Comparison of ENCODE assay signal across 15 cellular contexts in the genomic region with DNA sequence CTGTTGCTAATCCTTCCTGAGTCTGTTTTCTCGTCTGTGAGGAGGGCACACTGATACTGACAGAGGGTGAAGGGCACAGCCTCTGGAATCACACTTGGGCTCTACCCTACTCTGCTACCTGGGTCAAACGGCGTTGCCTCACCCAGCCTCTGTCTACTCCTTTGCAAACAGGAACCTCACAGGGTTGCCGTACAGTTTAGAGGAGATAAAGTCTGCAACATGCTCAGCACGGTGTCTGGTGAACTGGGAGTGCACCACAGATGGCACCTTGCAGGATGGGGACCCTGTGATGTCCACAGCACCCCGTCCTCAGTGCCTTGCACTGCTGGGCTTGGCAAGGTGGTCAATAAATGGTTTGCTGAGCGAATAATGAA. TPM values are rescaled to one million over a fixed set of nuclear protein-coding genes. Genes with fewer than 3 reads are reported as not detected.
DNase-seq lines count a peak whose midpoint lies in the region; ATAC-seq and TF ChIP-seq lines count a peak whose summit lies in the region.
"Had no signal": no experiment of that assay in that cellular context is flagged by ENCODE, and none has a peak within 500 bp of the region (broad histone marks: within the 10 kb centered on the region; RNA-seq: fewer than 3 reads in every experiment).

No MANE protein-coding gene starts in this region.

- peaks cover 93% of the 10 kb centered on the region for H3K4me1 ChIP-seq in BLaER1
- peaks cover 72% of the 10 kb centered on the region for H3K4me1 ChIP-seq in Karpas-422 (ENCODE audit: low read length)
- H3K4me1 ChIP-seq in adrenal gland (replicated peaks in 1 of 2): peaks cover 11 to 27% of the 10 kb centered on the region in 2 donors
- peaks cover 2% of the 10 kb centered on the region for H3K4me1 ChIP-seq in iPS-15b (ENCODE audit: control insufficient read depth, insufficient read depth, low read length)
- H3K4me1 ChIP-seq: ascending aorta, SJCRH30 had no signal

- 57 to 67% (median 61%) methylated on average over 5 to 7 of the region's 7 CpGs for WGBS in adrenal gland, 4 donors

- H3K36me3 ChIP-seq in BLaER1 (no peaks in the 10 kb centered on the region), Karpas-422 (ENCODE audit: insufficient read depth, low read length) (no peaks in the 10 kb centered on the region; the same call in 1 of the 2 replicates), adrenal gland (replicated peaks in 1 of 2) (no peaks in the 10 kb centered on the region), iPS-15b (ENCODE audit: control insufficient read depth, insufficient read depth, low read length) (no peaks in the 10 kb centered on the region)
- H3K36me3 ChIP-seq: ascending aorta, MG63, SJCRH30 had no signal

- in situ Hi-C loops in KBM-7 (cut with MboI; ENCODE audit: low pct_unique_long_range_greater_than_20kb, low sequenced_read_pairs): no loop called here

- DNase-seq in Karpas-422 (no peak), adrenal gland (no peak), KBM-7 (no peak), Ammon's horn (ENCODE audit: low spot score) (no peak)
- no peak for DNase-seq in activated T-cell treated with anti-CD3 and anti-CD28 coated beads, Interleukin-2, amount 50 U/mL, for 1 hour
- DNase-seq: CD8-positive, alpha-beta T cell; MG63; NCI-H1930; SJCRH30; stomach had no signal

- TF ChIP-seq POLR2A in adrenal gland (IDR thresholded peaks at IDR 0.05): no peak

- ATAC-seq in HG02973 (IDR thresholded peaks at IDR 0.05; ENCODE audit: unreplicated experiment): no peak
- ATAC-seq: CD8-positive, alpha-beta T cell had no signal

- H3K27me3 ChIP-seq in BLaER1: no peaks in the 10 kb centered on the region
- no peaks in the 10 kb centered on the region for H3K27me3 ChIP-seq in Karpas-422 (ENCODE audit: low read length)
- H3K27me3 ChIP-seq in adrenal gland: no peaks in the 10 kb centered on the region
- no peaks in the 10 kb centered on the region for H3K27me3 ChIP-seq in iPS-15b (ENCODE audit: control insufficient read depth, insufficient read depth, low read length)
- H3K27me3 ChIP-seq: ascending aorta, MG63, SJCRH30, stomach had no signal

- H3K4me2 ChIP-seq in BLaER1 (peak overlapping the region; percentile 98), Karpas-422 (ENCODE audit: low read depth, low read length, poor library complexity, severe bottlenecking) (no peak overlapping the region)

- peaks cover 12% of the 10 kb centered on the region for H3K79me2 ChIP-seq in Karpas-422 (ENCODE audit: low read length)

- H3K27ac ChIP-seq in BLaER1 (peak overlapping the region; percentile 98), Karpas-422 (ENCODE audit: low read length) (peak overlapping the region; percentile 55), adrenal gland (peak overlapping the region in 3 of 5 donors; percentile 57 to 80 (median 66))
- H3K27ac ChIP-seq: ascending aorta, SJCRH30 had no signal

- peak overlapping the region; percentile 44; the same call in 1 of the 2 replicates for H3K9ac ChIP-seq in BLaER1
- 0 out of 2 replicates have a peak overlapping the region, but pooled peaks have one; percentile 11 for H3K9ac ChIP-seq in Karpas-422 (ENCODE audit: low read length)
- H3K9ac ChIP-seq in iPS-15b (ENCODE audit: low read depth, low read length): peak overlapping the region; percentile 24

- no peaks in the 10 kb centered on the region for H3K9me2 ChIP-seq in Karpas-422 (replicated peaks; ENCODE audit: insufficient read depth, low read length)

- no peak for TF ChIP-seq CTCF in adrenal gland (IDR thresholded peaks at IDR 0.05)

- no peaks in the 10 kb centered on the region for H3K9me3 ChIP-seq in BLaER1
- H3K9me3 ChIP-seq in Karpas-422 (ENCODE audit: low read length): no peaks in the 10 kb centered on the region
- H3K9me3 ChIP-seq in adrenal gland (replicated peaks in 1 of 3): no peaks in the 10 kb centered on the region
- H3K9me3 ChIP-seq in iPS-15b (ENCODE audit: control insufficient read depth, insufficient read depth, low read length): no peaks in the 10 kb centered on the region
- H3K9me3 ChIP-seq: ascending aorta, MG63, SJCRH30, stomach had no signal

- H3K4me3 ChIP-seq in BLaER1 (no peak overlapping the region), Karpas-422 (ENCODE audit: low read length) (no peak overlapping the region), adrenal gland (no peak overlapping the region), iPS-15b (ENCODE audit: low read depth, low read length) (no peak overlapping the region)
- H3K4me3 ChIP-seq: ascending aorta, MG63, SJCRH30, stomach had no signal

- H4K20me1 ChIP-seq in BLaER1 (no peaks in the 10 kb centered on the region), Karpas-422 (ENCODE audit: insufficient read depth, low read depth, low read length) (no peaks in the 10 kb centered on the region)

- intact Hi-C loops in adrenal gland (cut with DNase I): no loop called here

- H2AFZ ChIP-seq in Karpas-422 (ENCODE audit: low read length): no peak overlapping the region

RNA-seq across cellular contexts. Expression of gene TESC, which starts 38.3 kb away (rescaled TPM):
- 69.2 and 140 TPM in 2 replicates for total RNA-seq in Karpas-422 (2014; rRNA removed; shearing (Covaris generic); ENCODE audit: low replicate concordance)
- 100 to 1,000 TPM in 2 of 8 donors, 10 to 100 TPM in 6; 47.8 to 144 (median 82.9) TPM for total RNA-seq in adrenal gland
- polyA plus RNA-seq in adrenal gland: 10 to 100 TPM; 34.3 to 73.2 (median 45.4) TPM
- total RNA-seq: osteocyte had no signal
